ENCODE assay signal across 8 cellular contexts in genomic region chr11:64315667-64316526, GRCh38. TPM values are rescaled to one million over a fixed set of nuclear protein-coding genes. Genes with fewer than 3 reads are reported as not detected.
DNase-seq lines count a peak whose midpoint lies in the region; ATAC-seq and TF ChIP-seq lines count a peak whose summit lies in the region.
"Not testable (repeated sequence)": the region's sequence is repeated elsewhere in the genome, so short reads cannot be mapped to it uniquely, and the experiment has no call there.

No MANE protein-coding gene starts in this region.

- POLR2A ChIA-PET in SK-N-SH (lab: Yijun Ruan, JAX) = interaction anchor here (0.5 to 2.0 kb wide), 3 partner anchors 11 to 100 kb away, joined by 3 to 14 read pairs (median 7); partner anchors contain the start of gene ESRRA

- intact Hi-C loops in Calu3 (cut with micrococcal nuclease; ENCODE audit: unreplicated experiment); dendritic cell treated with granulocyte-macrophage colony-stimulating factor and Interleukin-4, amounts not matched to agents 40 ng/mL and 50 ng/mL, for 4 days (cut with micrococcal nuclease): not testable (repeated sequence)

- not testable (repeated sequence) for H3K27me3 ChIP-seq in KMS-11 (ENCODE audit: insufficient read depth, low read depth); SK-N-SH (ENCODE audit: insufficient read depth); neural progenitor cell; thoracic aorta (replicated peaks; ENCODE audit: insufficient read depth)

- peak overlapping the region; percentile 98 for H3K4me3 Mint-ChIP-seq in Calu3 (ENCODE audit: low read depth, unreplicated experiment)
- H3K4me3 Mint-ChIP-seq in activated T-helper 17 cell treated with anti-CD3 and anti-CD28 coated beads, Interleukin-2, amount 50 U/mL, for 72 hours = peak overlapping the region; percentile 92
- H3K4me3 Mint-ChIP-seq in dendritic cell treated with granulocyte-macrophage colony-stimulating factor and Interleukin-4, amounts not matched to agents 40 ng/mL and 50 ng/mL, for 4 days = peak overlapping the region; percentile 80
- peak overlapping the region; percentile 95 for H3K4me3 Mint-ChIP-seq in neural progenitor cell

- not testable (repeated sequence) for ATAC-seq in activated T-helper 17 cell treated with anti-CD3 and anti-CD28 coated beads, Interleukin-2, amount 50 U/mL, for 72 hours (replicated peaks); thoracic aorta (ENCODE audit: insufficient number of reproducible peaks, low FRiP score, low read depth)

- not testable (repeated sequence) for H4K20me1 ChIP-seq in KMS-11 (ENCODE audit: insufficient read depth); SK-N-SH (ENCODE audit: insufficient read depth)
- peaks cover 12% of the 10 kb centered on the region for H4K20me1 ChIP-seq in neural progenitor cell (ENCODE audit: low read depth)

- H3K4me1 ChIP-seq in KMS-11 (ENCODE audit: low read depth, poor library complexity, severe bottlenecking) (peaks cover 31% of the 10 kb centered on the region), SK-N-SH (ENCODE audit: control insufficient read depth in 1 of 2, insufficient read depth in 2 of 2, low read depth in 1 of 2, low read length in 1 of 2) (peaks cover 0 to 15% of the 10 kb centered on the region in 2 experiments; a peak in 2 of 4 replicates), neural progenitor cell (peaks cover 12% of the 10 kb centered on the region), thoracic aorta (ENCODE audit: control insufficient read depth in 1 of 2, low read depth in 2 of 2) (peaks cover 8 to 19% of the 10 kb centered on the region in 2 donors)

- H3K79me2 ChIP-seq in KMS-11 (ENCODE audit: insufficient read depth, low read depth) = peaks cover 27% of the 10 kb centered on the region; the same call in 1 of the 2 replicates
- H3K79me2 ChIP-seq in SK-N-SH (ENCODE audit: insufficient read depth) = peaks cover 39% of the 10 kb centered on the region
- H3K79me2 ChIP-seq in neural progenitor cell (ENCODE audit: low read depth) = peaks cover 26% of the 10 kb centered on the region

- H2AFZ ChIP-seq in KMS-11 (ENCODE audit: low read depth); SK-N-SH (ENCODE audit: low read depth); neural progenitor cell (replicated peaks): not testable (repeated sequence)

- not testable (repeated sequence) for H3K36me3 ChIP-seq in KMS-11 (ENCODE audit: insufficient read depth); neural progenitor cell; thoracic aorta
- peaks cover 0 to 21% of the 10 kb centered on the region in 2 experiments for H3K36me3 ChIP-seq in SK-N-SH (replicated peaks in 1 of 2; ENCODE audit: control insufficient read depth in 1 of 2, insufficient read depth in 2 of 2, low read length in 1 of 2)

- H3K9me3 ChIP-seq in SK-N-SH; neural progenitor cell (ENCODE audit: low read depth); thoracic aorta: not testable (repeated sequence)

- WGBS in SK-N-SH (ENCODE audit: low lambda C conversion rate) = 81% methylated on average over 18 of the region's 25 CpGs

- CTCF ChIA-PET in Calu3 (lab: Charles Lee) = interaction anchor here (2.2 to 3.7 kb wide), 3 partner anchors 11 to 42 kb away, joined by 16 to 168 read pairs (median 16); partner anchors contain the start of gene ESRRA
- CTCF ChIA-PET in SK-N-SH (lab: Yijun Ruan, JAX) = interaction anchor here (1.8 to 3.0 kb wide), 4 partner anchors 11 to 39 kb away, joined by 5 to 27 read pairs (median 6); partner anchors contain the start of gene ESRRA

- H3K4me3 ChIP-seq in KMS-11 (IDR thresholded peaks at IDR 0.05; ENCODE audit: insufficient read depth, low read depth, low read length); thoracic aorta: not testable (repeated sequence)
- H3K4me3 ChIP-seq in SK-N-SH (ENCODE audit: low read depth in 2 of 2, low read length in 1 of 2) (peak overlapping the region; percentile 70 to 98), iPS-11a (ENCODE audit: low read depth, low read length) (peak overlapping the region; percentile 95), neural progenitor cell (peak overlapping the region; percentile 82)

- not testable (repeated sequence) for H3K9me2 ChIP-seq in SK-N-SH

- not testable (repeated sequence) for TF ChIP-seq EP300 in SK-N-SH (IDR thresholded peaks at IDR 0.05; ENCODE audit: borderline replicate concordance in 1 of 2, low read depth in 1 of 2, low read length in 1 of 2)

- H3K4me2 ChIP-seq in KMS-11 (peak overlapping the region; percentile 94), SK-N-SH (peak overlapping the region; percentile 88), neural progenitor cell (peak overlapping the region; percentile 72)

- TF ChIP-seq CTCF in Calu3 (IDR thresholded peaks at IDR 0.05; ENCODE audit: unreplicated experiment); KMS-11 (conservative IDR thresholded peaks at IDR 0.05; ENCODE audit: low read depth, low read length); SK-N-SH (IDR thresholded peaks at IDR 0.05); neural progenitor cell (IDR thresholded peaks at IDR 0.05); thoracic aorta (IDR thresholded peaks at IDR 0.05): not testable (repeated sequence)

- H3K27ac ChIP-seq in KMS-11 (peak overlapping the region; percentile 88), SK-N-SH (ENCODE audit: low read depth in 2 of 2, low read length in 1 of 2) (peak overlapping the region in 1 of 2 experiments; percentile 97; a peak in 2 of 4 replicates), thoracic aorta (peak overlapping the region; percentile 97 to 100)
- H3K27ac ChIP-seq in neural progenitor cell = not testable (repeated sequence)

- peaks cover 82% of the 10 kb centered on the region for H3K36me3 Mint-ChIP-seq in Calu3 (ENCODE audit: insufficient read depth, unreplicated experiment)
- H3K36me3 Mint-ChIP-seq in activated T-helper 17 cell treated with anti-CD3 and anti-CD28 coated beads, Interleukin-2, amount 50 U/mL, for 72 hours (ENCODE audit: low read depth) = peaks cover 74% of the 10 kb centered on the region
- H3K36me3 Mint-ChIP-seq in dendritic cell treated with granulocyte-macrophage colony-stimulating factor and Interleukin-4, amounts not matched to agents 40 ng/mL and 50 ng/mL, for 4 days (ENCODE audit: low read depth) = peaks cover 92% of the 10 kb centered on the region
- not testable (repeated sequence) for H3K36me3 Mint-ChIP-seq in neural progenitor cell

- H3K27me3 Mint-ChIP-seq in Calu3 (ENCODE audit: unreplicated experiment); activated T-helper 17 cell treated with anti-CD3 and anti-CD28 coated beads, Interleukin-2, amount 50 U/mL, for 72 hours; dendritic cell treated with granulocyte-macrophage colony-stimulating factor and Interleukin-4, amounts not matched to agents 40 ng/mL and 50 ng/mL, for 4 days; neural progenitor cell (ENCODE audit: insufficient read depth, low read depth): not testable (repeated sequence)

- not testable (repeated sequence) for H3F3A ChIP-seq in SK-N-SH (replicated peaks; ENCODE audit: insufficient read depth)
- peaks cover 29% of the 10 kb centered on the region for H3F3A ChIP-seq in neural progenitor cell (ENCODE audit: low read depth)

- H3K9ac ChIP-seq in KMS-11 (peak overlapping the region; percentile 84; the same call in 1 of the 2 replicates), SK-N-SH (peak overlapping the region; percentile 91; the same call in 1 of the 2 replicates)
- not testable (repeated sequence) for H3K9ac ChIP-seq in neural progenitor cell

- not testable (repeated sequence) for DNase-seq in Calu3; SK-N-SH; neural progenitor cell (ENCODE audit: low spot score); thoracic aorta (ENCODE audit: low spot score)

- not testable (repeated sequence) for TF ChIP-seq RAD21 in SK-N-SH (IDR thresholded peaks at IDR 0.05; ENCODE audit: low read length)

- BruUV-seq in Calu3 (replicated peaks; lab: Mats Ljungman, UMichigan) = not testable (repeated sequence)

- H3K4me1 Mint-ChIP-seq in Calu3 (ENCODE audit: low read depth, unreplicated experiment) = peaks cover 32% of the 10 kb centered on the region
- peaks cover 21% of the 10 kb centered on the region for H3K4me1 Mint-ChIP-seq in activated T-helper 17 cell treated with anti-CD3 and anti-CD28 coated beads, Interleukin-2, amount 50 U/mL, for 72 hours
- H3K4me1 Mint-ChIP-seq in dendritic cell treated with granulocyte-macrophage colony-stimulating factor and Interleukin-4, amounts not matched to agents 40 ng/mL and 50 ng/mL, for 4 days (ENCODE audit: low read depth) = peaks cover 77% of the 10 kb centered on the region
- H3K4me1 Mint-ChIP-seq in neural progenitor cell = peaks cover 15% of the 10 kb centered on the region

- H3K9me3 Mint-ChIP-seq in Calu3 (ENCODE audit: low read depth, unreplicated experiment); activated T-helper 17 cell treated with anti-CD3 and anti-CD28 coated beads, Interleukin-2, amount 50 U/mL, for 72 hours; dendritic cell treated with granulocyte-macrophage colony-stimulating factor and Interleukin-4, amounts not matched to agents 40 ng/mL and 50 ng/mL, for 4 days; neural progenitor cell: not testable (repeated sequence)

- peak overlapping the region; percentile 99 for H3K27ac Mint-ChIP-seq in Calu3 (ENCODE audit: unreplicated experiment)
- H3K27ac Mint-ChIP-seq in activated T-helper 17 cell treated with anti-CD3 and anti-CD28 coated beads, Interleukin-2, amount 50 U/mL, for 72 hours = peak overlapping the region; percentile 97
- peak overlapping the region; percentile 96 for H3K27ac Mint-ChIP-seq in dendritic cell treated with granulocyte-macrophage colony-stimulating factor and Interleukin-4, amounts not matched to agents 40 ng/mL and 50 ng/mL, for 4 days
- H3K27ac Mint-ChIP-seq in neural progenitor cell = not testable (repeated sequence)

RNA-seq across cellular contexts. Expression of gene TRMT112, which starts 1.5 kb away (rescaled TPM):
- total RNA-seq in Calu3 (2022) (197 and 211 TPM in 2 replicates), neural progenitor cell (ENCODE audit: low replicate concordance) (257 and 284 TPM in 2 replicates), thoracic aorta (100 to 1,000 TPM; 157 to 218 TPM)
- polyA plus RNA-seq in SK-N-SH (2012; rRNA removed) = 649 and 699 TPM in 2 replicates
- polyA plus RNA-seq in SK-N-SH (2012; cell fraction: cytosol; rRNA removed) = 528 and 601 TPM in 2 replicates
- 225 and 384 TPM in 2 replicates for polyA plus RNA-seq in SK-N-SH (2012; cell fraction: nucleus; rRNA removed)
- total RNA-seq in activated T-helper 17 cell treated with anti-CD3 and anti-CD28 coated beads, Interleukin-2, amount 50 U/mL, for 72 hours = 100 to 1,000 TPM; 157 to 218 TPM

RNA-seq across cellular contexts. Expression of gene PRDX5, which starts 2.0 kb away (rescaled TPM):
- total RNA-seq in Calu3 (2022) (165 TPM in 2 replicates), neural progenitor cell (ENCODE audit: low replicate concordance) (111 and 182 TPM in 2 replicates), thoracic aorta (100 to 1,000 TPM in 1 of 2 donors, 10 to 100 TPM in 1; 91.1 to 136 TPM)
- polyA plus RNA-seq in SK-N-SH (2012; rRNA removed) = 875 and 1,000 TPM in 2 replicates
- polyA plus RNA-seq in SK-N-SH (2012; cell fraction: cytosol; rRNA removed) = 911 and 944 TPM in 2 replicates
- polyA plus RNA-seq in SK-N-SH (2012; cell fraction: nucleus; rRNA removed) = 283 and 326 TPM in 2 replicates
- total RNA-seq in activated T-helper 17 cell treated with anti-CD3 and anti-CD28 coated beads, Interleukin-2, amount 50 U/mL, for 72 hours = 100 to 1,000 TPM; 124 to 164 TPM

RNA-seq across cellular contexts. Expression of gene ESRRA, which starts 10.6 kb away (rescaled TPM):
- 53.4 and 59.7 TPM in 2 replicates for total RNA-seq in Calu3 (2022)
- polyA plus RNA-seq in SK-N-SH (2012; rRNA removed) = 27.8 and 31.7 TPM in 2 replicates
- polyA plus RNA-seq in SK-N-SH (2012; cell fraction: cytosol; rRNA removed) = 24.0 and 31.6 TPM in 2 replicates
- polyA plus RNA-seq in SK-N-SH (2012; cell fraction: nucleus; rRNA removed) = 42.5 and 71.4 TPM in 2 replicates
- total RNA-seq in activated T-helper 17 cell treated with anti-CD3 and anti-CD28 coated beads, Interleukin-2, amount 50 U/mL, for 72 hours = 10 to 100 TPM; 31.2 to 55.7 TPM
- 5.5 and 22.0 TPM in 2 replicates for total RNA-seq in neural progenitor cell (ENCODE audit: low replicate concordance)
- 10 to 100 TPM; 33.4 to 46.0 TPM for total RNA-seq in thoracic aorta

RNA-seq across cellular contexts. Expression of gene CATSPERZ, which starts 15.7 kb away (rescaled TPM):
- total RNA-seq in Calu3 (2022) (0.85 TPM in 1 of 2 replicates, not detected in the other), neural progenitor cell (ENCODE audit: low replicate concordance) (0.22 TPM in 1 of 2 replicates, not detected in the other), thoracic aorta (not detected)
- polyA plus RNA-seq in SK-N-SH (2012; rRNA removed) = 0.54 and 0.67 TPM in 2 replicates
- polyA plus RNA-seq in SK-N-SH (2012; cell fraction: cytosol; rRNA removed) = 0.26 and 0.49 TPM in 2 replicates
- 2.4 and 5.9 TPM in 2 replicates for polyA plus RNA-seq in SK-N-SH (2012; cell fraction: nucleus; rRNA removed)
- not detected for total RNA-seq in activated T-helper 17 cell treated with anti-CD3 and anti-CD28 coated beads, Interleukin-2, amount 50 U/mL, for 72 hours

RNA-seq across cellular contexts. Expression of gene CCDC88B, which starts 24.1 kb away (rescaled TPM):
- 7.6 and 8.2 TPM in 2 replicates for total RNA-seq in Calu3 (2022)
- 2.4 and 3.4 TPM in 2 replicates for polyA plus RNA-seq in SK-N-SH (2012; rRNA removed)
- 1.3 and 2.7 TPM in 2 replicates for polyA plus RNA-seq in SK-N-SH (2012; cell fraction: cytosol; rRNA removed)
- polyA plus RNA-seq in SK-N-SH (2012; cell fraction: nucleus; rRNA removed) = 1.5 and 4.3 TPM in 2 replicates
- total RNA-seq in activated T-helper 17 cell treated with anti-CD3 and anti-CD28 coated beads, Interleukin-2, amount 50 U/mL, for 72 hours = 100 to 1,000 TPM; 120 to 125 TPM
- total RNA-seq in neural progenitor cell (ENCODE audit: low replicate concordance) = 0.62 and 9.0 TPM in 2 replicates
- total RNA-seq in thoracic aorta = 10 to 100 TPM; 10.3 to 19.0 TPM
